ENCODE assay signal across 9 cellular contexts in the genomic region with DNA sequence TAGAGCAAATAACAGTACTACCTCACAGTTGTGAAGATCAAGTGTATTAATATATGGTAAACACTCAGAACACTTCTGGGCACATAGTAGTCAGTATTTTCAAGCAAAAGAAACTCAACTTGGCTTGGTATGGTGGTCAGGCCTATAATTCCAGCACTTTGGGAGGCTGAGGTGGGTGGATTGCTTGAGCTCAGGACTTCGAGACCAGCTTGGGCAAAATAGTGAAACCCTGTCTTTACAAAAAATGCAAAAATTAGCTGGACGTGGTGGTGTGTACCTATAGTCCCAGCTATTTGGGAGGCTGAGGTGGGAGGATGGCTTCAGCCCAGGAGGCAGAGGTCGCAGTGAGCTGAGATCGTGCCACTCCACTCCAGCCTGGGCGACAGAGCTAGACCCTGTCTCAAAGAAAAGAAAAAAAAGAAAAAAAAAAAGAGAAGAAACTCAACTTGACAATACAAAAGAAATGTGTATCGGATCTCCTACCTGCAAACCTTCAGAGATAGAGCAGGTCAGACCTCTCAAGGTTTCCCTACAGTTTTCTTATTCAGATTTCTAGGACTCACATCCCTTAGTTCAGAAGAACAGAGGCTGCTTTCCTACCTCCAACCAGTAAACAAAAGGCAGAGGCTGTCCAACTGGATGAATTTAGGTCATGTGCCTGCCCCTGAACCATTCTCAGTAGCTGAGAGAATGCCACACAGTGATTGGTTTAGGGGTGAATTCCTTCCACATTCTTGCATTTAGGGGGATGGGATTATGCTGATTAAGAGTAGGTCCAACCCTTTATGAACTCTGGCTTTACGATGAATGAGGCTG. TPM values are rescaled to one million over a fixed set of nuclear protein-coding genes. Genes with fewer than 3 reads are reported as not detected.
DNase-seq lines count a peak whose midpoint lies in the region; ATAC-seq, FAIRE-seq and TF ChIP-seq lines count a peak whose summit lies in the region.
"Had no signal": no experiment of that assay in that cellular context is flagged by ENCODE, and none has a peak within 500 bp of the region (broad histone marks: within the 10 kb centered on the region; RNA-seq: fewer than 3 reads in every experiment).

No MANE protein-coding gene starts in this region.

- DNase-seq in HEK293T (ENCODE audit: extremely low spot score), result peak; percentile 37
- peak; percentile 61 to 83 for DNase-seq in fibroblast of lung (ENCODE audit: low read depth in 2 of 2)
- DNase-seq in progenitor cell of endocrine pancreas (ENCODE audit: low spot score, unreplicated experiment), result no peak
- DNase-seq in D721Med (ENCODE audit: insufficient read length, low spot score), result no peak
- no peak for DNase-seq in CD4-positive, alpha-beta memory T cell
- DNase-seq: stimulated activated CD4-positive, alpha-beta T cell treated with anti-CD3 and anti-CD28 coated beads, Interleukin-12 subunit alpha, Interleukin-12 subunit beta, amount 100 ng/mL, for 4 hours had no signal

- peaks cover 33% of the 10 kb centered on the region for H3K79me2 ChIP-seq in OCI-LY3 (ENCODE audit: low read length)
- peaks cover 33% of the 10 kb centered on the region for H3K79me2 ChIP-seq in fibroblast of lung (ENCODE audit: control insufficient read depth, insufficient read depth, low read length)

- H3K27ac Mint-ChIP-seq in progenitor cell of endocrine pancreas, result peak overlapping the region; percentile 74
- peak overlapping the region in 1 of 7 donors; percentile 89 for H3K27ac Mint-ChIP-seq in CD4-positive, alpha-beta memory T cell

- H3K4me2 ChIP-seq in OCI-LY3 (ENCODE audit: low read length) (peak overlapping the region; percentile 76), fibroblast of lung (ENCODE audit: extremely low read depth, insufficient read depth, low read length) (no peak overlapping the region)

- TF ChIP-seq CTCF in OCI-LY3 (IDR thresholded peaks at IDR 0.05; ENCODE audit: low read depth, low read length) (no peak), fibroblast of lung (conservative IDR thresholded peaks at IDR 0.05 in 1 of 2, IDR thresholded peaks at IDR 0.05 in 1 of 2; ENCODE audit: low read depth in 1 of 2, low read length in 2 of 2) (no peak), progenitor cell of endocrine pancreas (IDR thresholded peaks at IDR 0.05; ENCODE audit: unreplicated experiment) (no peak), D721Med (IDR thresholded peaks at IDR 0.05; ENCODE audit: insufficient read depth, missing control alignments) (no peak)

- H2AFZ ChIP-seq in OCI-LY3 (ENCODE audit: low read depth, low read length), result peak overlapping the region; percentile 51; the same call in 1 of the 2 replicates
- H2AFZ ChIP-seq in fibroblast of lung (ENCODE audit: low read length), result peak overlapping the region; percentile 9

- no peaks in the 10 kb centered on the region for H3K9me3 Mint-ChIP-seq in progenitor cell of endocrine pancreas (ENCODE audit: low read depth)
- H3K9me3 Mint-ChIP-seq in CD4-positive, alpha-beta memory T cell, result peaks cover 0 to 1% (median 0%) of the 10 kb centered on the region in 8 donors
- H3K9me3 Mint-ChIP-seq: central memory CD8-positive, alpha-beta T cell had no signal

- FAIRE-seq in D721Med (lab: Jason Lieb, UNC), result no peak

- no peak for ATAC-seq in HG02852 (IDR thresholded peaks at IDR 0.05; ENCODE audit: unreplicated experiment)

- H3K27me3 Mint-ChIP-seq in progenitor cell of endocrine pancreas, result no peaks in the 10 kb centered on the region
- no peaks in the 10 kb centered on the region for H3K27me3 Mint-ChIP-seq in CD4-positive, alpha-beta memory T cell
- H3K27me3 Mint-ChIP-seq: central memory CD8-positive, alpha-beta T cell had no signal

- H3K4me1 ChIP-seq in OCI-LY3 (ENCODE audit: low read length) (peaks cover 15% of the 10 kb centered on the region), fibroblast of lung (ENCODE audit: control insufficient read depth, extremely low read depth, insufficient read depth, low read length) (peaks cover 2% of the 10 kb centered on the region)
- peaks cover 19% of the 10 kb centered on the region for H3K4me1 ChIP-seq in CD4-positive, alpha-beta memory T cell (ENCODE audit: insufficient read depth, low read length)

- H3K36me3 ChIP-seq in OCI-LY3 (replicated peaks; ENCODE audit: low read depth, low read length) (peaks cover 17% of the 10 kb centered on the region), fibroblast of lung (ENCODE audit: control insufficient read depth, insufficient read depth, low read length) (no peaks in the 10 kb centered on the region)
- H3K36me3 ChIP-seq in CD4-positive, alpha-beta memory T cell (ENCODE audit: insufficient read depth, low read length), result no peaks in the 10 kb centered on the region

- H4K20me1 ChIP-seq in OCI-LY3 (ENCODE audit: insufficient read depth, low read length), result no peaks in the 10 kb centered on the region; the same call in none of the 2 replicates
- H4K20me1 ChIP-seq in fibroblast of lung (ENCODE audit: control insufficient read depth, extremely low read depth, insufficient read depth, low read length), result no peaks in the 10 kb centered on the region

- H3K4me3 Mint-ChIP-seq in progenitor cell of endocrine pancreas (ENCODE audit: low read depth), result no peak overlapping the region
- no peak overlapping the region for H3K4me3 Mint-ChIP-seq in CD4-positive, alpha-beta memory T cell
- H3K4me3 Mint-ChIP-seq: central memory CD8-positive, alpha-beta T cell had no signal

- H3K4me3 ChIP-seq in OCI-LY3 (ENCODE audit: low read length) (0 out of 2 replicates have a peak overlapping the region, but pooled peaks have one; percentile 71), fibroblast of lung (replicated peaks in 1 of 4; ENCODE audit: control extremely low read depth in 1 of 4, insufficient read depth in 1 of 4, low read depth in 3 of 4, low read length in 4 of 4) (no peak overlapping the region)
- H3K4me3 ChIP-seq in CD4-positive, alpha-beta memory T cell (ENCODE audit: low read length in 2 of 2), result no peak overlapping the region

- H3K9me3 ChIP-seq in OCI-LY3 (ENCODE audit: insufficient read depth, low read length) (no peaks in the 10 kb centered on the region), fibroblast of lung (ENCODE audit: control insufficient read depth, insufficient read depth, low read depth, low read length) (no peaks in the 10 kb centered on the region)
- H3K9me3 ChIP-seq in CD4-positive, alpha-beta memory T cell (ENCODE audit: control insufficient read depth in 1 of 2, low read length in 2 of 2), result no peaks in the 10 kb centered on the region

- intact Hi-C loops in CD4-positive, alpha-beta memory T cell (cut with micrococcal nuclease), result no loop called here

- H3K4me1 Mint-ChIP-seq in progenitor cell of endocrine pancreas (ENCODE audit: low read depth), result peaks cover 21% of the 10 kb centered on the region
- peaks cover 8 to 24% (median 13%) of the 10 kb centered on the region in 4 donors for H3K4me1 Mint-ChIP-seq in CD4-positive, alpha-beta memory T cell

- CTCF ChIA-PET in HEK293T (lab: Yijun Ruan, JAX), result interaction anchor here (0.6 kb wide), 1 partner anchor 44 kb away, joined by 3 read pairs; no protein-coding TSS in a partner anchor
- CTCF ChIA-PET in CD4-positive, alpha-beta memory T cell (lab: Charles Lee; ENCODE audit: partially characterized antibody), result interaction anchor here (1.0 to 1.7 kb wide), 2 partner anchors 14 to 18 kb away, joined by 3 to 6 read pairs; no protein-coding TSS in a partner anchor

- POLR2A ChIA-PET in HEK293T (lab: Yijun Ruan, JAX), result interaction anchor here (0.9 to 1.0 kb wide), 2 partner anchors 14 to 15 kb away, joined by 3 to 7 read pairs; no protein-coding TSS in a partner anchor
- POLR2A ChIA-PET in CD4-positive, alpha-beta memory T cell (lab: Charles Lee; ENCODE audit: partially characterized antibody), result no interaction called here

- H3K27ac ChIP-seq in OCI-LY3 (ENCODE audit: low read length) (no peak overlapping the region), fibroblast of lung (ENCODE audit: insufficient read depth, low read length) (no peak overlapping the region)
- no peak overlapping the region for H3K27ac ChIP-seq in CD4-positive, alpha-beta memory T cell (ENCODE audit: low read depth, low read length)

- H3K27me3 ChIP-seq in OCI-LY3 (ENCODE audit: low read depth, low read length) (no peaks in the 10 kb centered on the region), fibroblast of lung (ENCODE audit: control insufficient read depth, insufficient read depth, low read length) (no peaks in the 10 kb centered on the region)
- no peaks in the 10 kb centered on the region for H3K27me3 ChIP-seq in CD4-positive, alpha-beta memory T cell (ENCODE audit: insufficient read depth, low read length)

- peaks cover 7% of the 10 kb centered on the region for H3K36me3 Mint-ChIP-seq in progenitor cell of endocrine pancreas (ENCODE audit: insufficient read depth)
- H3K36me3 Mint-ChIP-seq in CD4-positive, alpha-beta memory T cell, result peaks cover 0 to 17% of the 10 kb centered on the region in 2 donors

- no peak overlapping the region for H3K9ac ChIP-seq in OCI-LY3 (ENCODE audit: low read length)
- no peak overlapping the region for H3K9ac ChIP-seq in fibroblast of lung (ENCODE audit: insufficient read depth, low read length)

TF ChIP-seq in HEK293T, 16 proteins besides CTCF, POLR2A, EP300 and RAD21 (continues in another document):
- TF ChIP-seq FOXM1 (IDR thresholded peaks at IDR 0.05; ENCODE audit: borderline replicate concordance), result no peak
- TF ChIP-seq, protein P1, sequence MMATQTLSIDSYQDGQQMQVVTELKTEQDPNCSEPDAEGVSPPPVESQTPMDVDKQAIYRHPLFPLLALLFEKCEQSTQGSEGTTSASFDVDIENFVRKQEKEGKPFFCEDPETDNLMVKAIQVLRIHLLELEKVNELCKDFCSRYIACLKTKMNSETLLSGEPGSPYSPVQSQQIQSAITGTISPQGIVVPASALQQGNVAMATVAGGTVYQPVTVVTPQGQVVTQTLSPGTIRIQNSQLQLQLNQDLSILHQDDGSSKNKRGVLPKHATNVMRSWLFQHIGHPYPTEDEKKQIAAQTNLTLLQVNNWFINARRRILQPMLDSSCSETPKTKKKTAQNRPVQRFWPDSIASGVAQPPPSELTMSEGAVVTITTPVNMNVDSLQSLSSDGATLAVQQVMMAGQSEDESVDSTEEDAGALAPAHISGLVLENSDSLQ (IDR thresholded peaks at IDR 0.05), result no peak
- no peak for TF ChIP-seq LEF1 (IDR thresholded peaks at IDR 0.05; ENCODE audit: borderline replicate concordance)
- no peak for TF ChIP-seq FOXA1 (IDR thresholded peaks at IDR 0.05)

RNA-seq across cellular contexts. Expression of a gene that starts 1.7 kb away (rescaled TPM):
- total RNA-seq in fibroblast of lung (20.3 and 44.3 TPM in 2 replicates), progenitor cell of endocrine pancreas (132 and 140 TPM in 2 replicates)
- 96.1 and 230 TPM in 2 replicates for polyA plus RNA-seq in fibroblast of lung
- polyA plus RNA-seq in fibroblast of lung (2012), result 79.1 and 193 TPM in 2 replicates
- polyA minus RNA-seq in fibroblast of lung (ENCODE audit: low replicate concordance), result 136 and 282 TPM in 2 replicates
- 10 to 100 TPM; 12.6 to 14.7 TPM for total RNA-seq in CD4-positive, alpha-beta memory T cell
- 10 to 100 TPM; 23.5 to 34.1 TPM for polyA plus RNA-seq in CD4-positive, alpha-beta memory T cell

RNA-seq across cellular contexts. Expression of a gene that starts 37.6 kb away (rescaled TPM):
- total RNA-seq in fibroblast of lung (9.2 and 17.0 TPM in 2 replicates), progenitor cell of endocrine pancreas (10.9 and 12.9 TPM in 2 replicates)
- 10.6 and 11.9 TPM in 2 replicates for polyA plus RNA-seq in fibroblast of lung
- polyA plus RNA-seq in fibroblast of lung (2012), result 8.8 and 9.6 TPM in 2 replicates
- polyA minus RNA-seq in fibroblast of lung (ENCODE audit: low replicate concordance), result 5.2 and 6.6 TPM in 2 replicates
- total RNA-seq in CD4-positive, alpha-beta memory T cell, result 1 to 10 TPM in 1 of 2 experiments, under 1 TPM in 1; 0.97 to 1.3 TPM
- polyA plus RNA-seq in CD4-positive, alpha-beta memory T cell, result 1 to 10 TPM in 1 of 2 donors, under 1 TPM in 1; 0.58 to 1.4 TPM

Comparison
In these comparisons a context has a peak if more than half of its experiments do, and no peak if none do; other contexts are left out.
1. DNase-seq: peak in HEK293T (single experiment) and fibroblast of lung (2 of 2); none in progenitor cell of endocrine pancreas (single experiment), D721Med (single experiment) and CD4-positive, alpha-beta memory T cell (0 of 5).